23 cellular contexts compared by ENCODE assay signal in the genomic region with DNA sequence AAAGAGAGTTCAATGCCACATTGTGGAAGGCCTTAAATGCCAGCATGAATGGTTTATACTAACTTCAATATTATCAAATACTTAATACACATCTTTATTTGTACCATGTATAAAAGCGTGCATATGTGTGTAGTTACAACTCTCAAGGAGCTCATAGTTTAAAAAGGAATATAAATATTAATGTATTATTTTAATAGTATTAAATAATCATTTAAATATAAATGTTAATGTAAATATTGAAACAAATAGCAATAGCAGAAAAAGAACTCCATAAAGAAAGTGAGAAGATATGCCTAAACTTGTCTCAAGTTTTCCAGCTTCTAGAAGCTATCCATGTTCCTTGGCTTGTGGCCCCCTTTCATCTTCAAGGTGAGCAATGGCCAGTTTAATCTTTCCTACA.
"Had no signal": no experiment of that assay in that cellular context is flagged by ENCODE, and none has a peak within 500 bp of the region (broad histone marks: within the 10 kb centered on the region; RNA-seq: fewer than 3 reads in every experiment).

No MANE protein-coding gene starts in this region.

- H3K9me3 ChIP-seq: SJSA1 had no signal

- H3K36me3 Mint-ChIP-seq: T-cell had no signal

- H3K4me3 ChIP-seq: SJSA1, SK-N-MC had no signal

- ATAC-seq: T-cell had no signal

- DNase-seq: KBM-7, MV-4-11, NCI-H1092, NCI-H1105 treated with DMSO at 0.1 percent for 48 hours, NCI-H1417 treated with DMSO at 0.1 percent for 48 hours, NCI-H146, NCI-H1694 treated with DMSO at 0.1 percent for 48 hours, NCI-H2029, NCI-H2081 treated with DMSO at 0.1 percent for 48 hours, NCI-H2171, NCI-H226, NCI-H446, NCI-H510A, NCI-H524 treated with DMSO at 0.1 percent for 48 hours, NCI-H69, NCI-H774, Right ventricle myocardium superior, RPMI8226, SIG-M5, T-cell had no signal

- H3K36me3 ChIP-seq: SJSA1 had no signal

- H3K4me3 Mint-ChIP-seq: T-cell had no signal

- H3K27ac ChIP-seq: HL-60, SJSA1, SK-N-MC had no signal

- H3K4me1 ChIP-seq: SJSA1 had no signal

- H3K27ac Mint-ChIP-seq: T-cell had no signal

- H3K4me1 Mint-ChIP-seq: T-cell had no signal

- H3K27me3 ChIP-seq: SJSA1 had no signal

- H3K27me3 Mint-ChIP-seq: T-cell had no signal
